Comparison of ENCODE assay signal across 22 cellular contexts in the genomic region with DNA sequence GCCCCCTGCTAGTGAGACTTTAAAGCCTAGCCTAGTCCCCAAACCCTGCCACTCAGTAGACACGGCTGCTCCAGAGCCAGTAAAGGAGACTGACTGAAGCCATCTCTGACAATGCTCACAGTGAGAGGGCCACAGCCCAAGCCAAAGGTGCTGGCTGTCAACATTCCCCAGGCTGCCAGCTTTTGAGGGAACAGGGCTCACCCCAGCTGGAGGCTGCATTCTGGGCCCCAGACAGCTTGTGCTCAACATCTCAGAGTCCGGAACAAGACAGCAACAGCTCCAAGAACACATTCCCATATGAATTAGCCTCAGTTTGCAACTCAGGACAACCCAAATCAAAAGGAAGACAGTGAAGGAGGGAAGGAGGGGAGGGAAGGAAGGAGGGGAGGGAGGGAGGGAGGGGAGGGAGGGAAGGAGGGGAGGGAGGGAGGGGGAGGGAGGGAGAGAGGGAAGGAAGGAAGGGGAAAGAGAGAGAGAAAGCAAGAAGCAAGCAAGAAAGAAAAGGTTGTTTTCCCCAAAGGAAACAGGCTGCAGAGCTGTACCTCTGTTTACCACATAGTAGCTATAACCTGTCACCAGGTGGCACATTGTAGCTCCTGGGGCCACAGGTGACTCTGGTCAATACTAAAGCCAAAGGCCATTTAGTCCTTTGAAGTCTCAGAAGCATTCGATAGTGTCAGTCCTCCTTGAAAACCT. TPM values are rescaled to one million over a fixed set of nuclear protein-coding genes. Genes with fewer than 3 reads are reported as not detected.
DNase-seq lines count a peak whose midpoint lies in the region; ATAC-seq, FAIRE-seq and TF ChIP-seq lines count a peak whose summit lies in the region.
"Had no signal": no experiment of that assay in that cellular context is flagged by ENCODE, and none has a peak within 500 bp of the region (broad histone marks: within the 10 kb centered on the region; RNA-seq: fewer than 3 reads in every experiment).

No MANE protein-coding gene starts in this region.

- H3K4me1 ChIP-seq in K562 (replicated peaks in 1 of 2; ENCODE audit: control insufficient read depth in 2 of 2, insufficient read depth in 2 of 2, low read length in 2 of 2): peaks cover 11 to 15% of the 10 kb centered on the region in 2 experiments; a peak in 4 of 5 replicates
- peaks cover 6 to 9% (median 8%) of the 10 kb centered on the region in 3 donors for H3K4me1 ChIP-seq in pancreas

- TF ChIP-seq POLR2A in K562 (conservative IDR thresholded peaks at IDR 0.05): no peak

- no TSS peak for BruUV-seq in K562 (replicated peaks; lab: Mats Ljungman, UMichigan)

- H3K9me3 ChIP-seq in K562 (replicated peaks; ENCODE audit: control insufficient read depth, insufficient read depth, low read depth, low read length) (no peaks in the 10 kb centered on the region), pancreas (no peaks in the 10 kb centered on the region)
- H3K9me3 ChIP-seq: SK-N-SH had no signal

- peak in 1 of 2 experiments; percentile 19; a peak in 1 of 4 replicates for TF ChIP-seq RAD21 in K562 (CRISPR knock-in tag; conservative IDR thresholded peaks at IDR 0.05 in 1 of 2, IDR thresholded peaks at IDR 0.05 in 1 of 2)

- WGBS in K562 (ENCODE audit: insufficient coverage, low coverage, missing lambda C conversion rate): 78% methylated on average over 3 of the region's 3 CpGs
- 74 to 76% methylated on average over 3 of the region's 3 CpGs for WGBS in pancreas, 2 donors

- H2AFZ ChIP-seq in K562 (ENCODE audit: low read depth, low read length): no peak overlapping the region
- H2AFZ ChIP-seq: PC-9 had no signal

- in situ Hi-C loops in K562 (cut with MboI): loop anchor here (5.0 to 10.0 kb wide), 2 partner anchors 412 to 704 kb away; no protein-coding TSS in a partner anchor

- 0 out of 2 replicates have a peak, but pooled peaks cover 3% of the 10 kb centered on the region for H4K20me1 ChIP-seq in K562 (replicated peaks; ENCODE audit: control insufficient read depth, insufficient read depth, low read length)

- intact Hi-C loops in K562 (cut with micrococcal nuclease): no loop called here
- intact Hi-C loops in left ventricle myocardium superior (cut with micrococcal nuclease): loop anchor here (5.0 kb wide), 1 partner anchor 177 kb away; no protein-coding TSS in a partner anchor
- intact Hi-C loops in pancreas (cut with DNase I): loop anchor here in 2 of 3 donors (10.0 kb wide), 2 partner anchors 174 to 184 kb away; no protein-coding TSS in a partner anchor

- POLR2A ChIA-PET in K562 (lab: Yijun Ruan, JAX): interaction anchor here (0.6 to 1.5 kb wide), 5 partner anchors 10 to 426 kb away, joined by 3 to 5 read pairs (median 3); no protein-coding TSS in a partner anchor

- H3K9ac ChIP-seq in K562 (ENCODE audit: insufficient read depth in 1 of 2, low read depth in 2 of 2, low read length in 2 of 2): no peak overlapping the region; a peak in 1 of 4 replicates
- H3K9ac ChIP-seq: SK-N-SH had no signal

- TF ChIP-seq EP300 in K562 (IDR thresholded peaks at IDR 0.05; ENCODE audit: low read length): no peak

- H3K9me1 ChIP-seq in K562 (ENCODE audit: control insufficient read depth, insufficient read depth, low read length): peaks cover 9% of the 10 kb centered on the region

- H3K27ac ChIP-seq in K562 (ENCODE audit: extremely low read depth, low read depth, low read length) (no peak overlapping the region), pancreas (no peak overlapping the region)
- H3K27ac ChIP-seq: PC-9, WERI-Rb-1 had no signal

- peaks cover 4% of the 10 kb centered on the region; the same call in 2 of the 3 replicates for H3K36me3 ChIP-seq in K562 (ENCODE audit: control insufficient read depth, insufficient read depth, low read length)
- no peaks in the 10 kb centered on the region for H3K36me3 ChIP-seq in pancreas
- H3K36me3 ChIP-seq: WERI-Rb-1 had no signal

- DNase-seq in Ammon's horn (ENCODE audit: low spot score) (peak; percentile 65), K562 (ENCODE audit: extremely low read depth in 1 of 4, low spot score in 3 of 4) (no peak), left ventricle myocardium superior (peak; percentile 70), NCI-H2171 (lab: John Stamatoyannopoulos, UW) (no peak), pancreas (no peak), activated gamma-delta T cell treated with Interleukin-2 at 50 U/mL for 16 hours (no peak)
- DNase-seq: ACHN; activated CD4-positive, alpha-beta T cell treated with anti-CD3 and anti-CD28 coated beads, Interleukin-2, amount 50 U/mL, for 4 hours; activated CD8-positive, alpha-beta memory T cell treated with anti-CD3 and anti-CD28 coated beads, Interleukin-2, amount 50 U/mL, for 48 hours; activated effector memory CD4-positive, alpha-beta T cell treated with anti-CD3 and anti-CD28 coated beads, Interleukin-2, amount 50 U/mL, for 16 hours; hippocampal formation; islet precursor cell; mammary epithelial cell; NCI-H187; NCI-H2227 treated with DMSO at 0.1 percent for 48 hours; NCI-H748 treated with DMSO at 0.1 percent for 48 hours; PC-9; SK-N-SH; stimulated activated naive B cell treated with anti-CD40 and anti-IgM and Interleukin-4, amounts not matched to agents 10 μg/mL and 1 μg/mL and 100 μg/mL, for 72 hours; WERI-Rb-1 had no signal

- no peaks in the 10 kb centered on the region for H3K79me2 ChIP-seq in K562 (ENCODE audit: control insufficient read depth, insufficient read depth, low read length)

- no peak for ATAC-seq in K562
- ATAC-seq in left ventricle myocardium superior: peak; percentile 69
- ATAC-seq in pancreas: no peak
- ATAC-seq: HCT116; stimulated activated naive B cell treated with anti-CD40 and anti-IgM and Interleukin-4, amounts not matched to agents 10 μg/mL and 1 μg/mL and 100 μg/mL, for 72 hours had no signal

- peak in 1 of 3 experiments; percentile 2; a peak in 1 of 6 replicates for TF ChIP-seq CTCF in K562 (IDR thresholded peaks at IDR 0.05 in 2 of 3, conservative IDR thresholded peaks at IDR 0.05 in 1 of 3; ENCODE audit: insufficient read depth in 2 of 3, low read depth in 1 of 3, low read length in 3 of 3)
- no peak for TF ChIP-seq CTCF in pancreas (IDR thresholded peaks at IDR 0.05)

- CTCF ChIA-PET in K562 (lab: Yijun Ruan, JAX; ENCODE audit: low intra/inter-chr PET ratio): no interaction called here

- no peak overlapping the region for H3K4me2 ChIP-seq in K562 (ENCODE audit: insufficient read depth, low read length)
- H3K4me2 ChIP-seq: PC-9, SK-N-SH had no signal

- H3K27me3 ChIP-seq in K562 (ENCODE audit: control insufficient read depth in 2 of 2, insufficient read depth in 2 of 2, low read length in 2 of 2): no peaks in the 10 kb centered on the region
- no peaks in the 10 kb centered on the region for H3K27me3 ChIP-seq in pancreas

- FAIRE-seq in K562 (lab: Jason Lieb, UNC) (peak; percentile 32), pancreas (lab: Jason Lieb, UNC) (no peak)
- FAIRE-seq: GM18507 had no signal

- H3K4me3 ChIP-seq in K562 (no peak overlapping the region), pancreas (no peak overlapping the region)
- H3K4me3 ChIP-seq: PC-9 had no signal

RNA-seq across cellular contexts. Expression of gene ARTN, which starts 5.4 kb away (rescaled TPM):
- 0.74 TPM in 1 of 2 replicates, not detected in the other for total RNA-seq in K562 (2011; cell fraction: chromatin; rRNA removed; ENCODE audit: low replicate concordance)
- total RNA-seq in K562 (2011; cell fraction: nucleolus; rRNA removed): 0.92 and 1.0 TPM in 2 replicates
- total RNA-seq in K562 (2011; cell fraction: nucleoplasm; rRNA removed): 0.44 and 0.61 TPM in 2 replicates
- total RNA-seq in K562 (2014; rRNA removed): not detected in 2 replicates
- total RNA-seq in K562 (2014; rRNA removed; fragmentation: Illumina TruSeq; extraction: Trizol): not detected in 2 replicates
- not detected in 2 replicates for total RNA-seq in K562 (2015; rRNA removed; fragmentation: Illumina TruSeq; extraction: Trizol)
- total RNA-seq in K562 (2021): 0.38 TPM in 1 of 2 replicates, not detected in the other
- polyA plus RNA-seq in K562 (2011; rRNA removed): 0.06 and 0.07 TPM in 2 replicates
- polyA plus RNA-seq in K562 (2011; cell fraction: cytosol; rRNA removed): not detected in 2 replicates
- polyA plus RNA-seq in K562 (2011; cell fraction: nucleus; rRNA removed): 0.46 and 0.50 TPM in 2 replicates
- polyA plus RNA-seq in K562 (2012): 0.22 and 0.55 TPM in 2 replicates
- polyA plus RNA-seq in K562 (2014; fragmentation: Illumina TruSeq; extraction: Trizol): not detected in 2 replicates
- not detected for polyA plus RNA-seq in K562 (2014; fragmentation: Nextera tagmentation; extraction: Ambion mirVana)
- not detected in 2 replicates for polyA plus RNA-seq in K562 (2014; rRNA removed)
- polyA minus RNA-seq in K562 (2011; rRNA and poly(A)+ RNA removed): not detected in 2 replicates
- polyA minus RNA-seq in K562 (2011; cell fraction: cytosol; rRNA and poly(A)+ RNA removed): not detected in 2 replicates
- 0.11 and 0.27 TPM in 2 replicates for polyA minus RNA-seq in K562 (2011; cell fraction: nucleus; rRNA and poly(A)+ RNA removed)
- not detected for total RNA-seq in left ventricle myocardium superior
- total RNA-seq in pancreas: 1 to 10 TPM in 4 of 6 donors, under 1 TPM in 2; 0.87 to 1.9 (median 1.1) TPM
- 1 to 10 TPM; 2.6 to 3.2 TPM for polyA plus RNA-seq in pancreas

RNA-seq across cellular contexts. Expression of gene IPO13, which starts 7.7 kb away (rescaled TPM):
- 24.0 and 67.1 TPM in 2 replicates for total RNA-seq in K562 (2011; cell fraction: chromatin; rRNA removed; ENCODE audit: low replicate concordance)
- total RNA-seq in K562 (2011; cell fraction: nucleolus; rRNA removed): 41.3 and 46.4 TPM in 2 replicates
- 28.3 and 29.6 TPM in 2 replicates for total RNA-seq in K562 (2011; cell fraction: nucleoplasm; rRNA removed)
- total RNA-seq in K562 (2014; rRNA removed): 17.5 and 27.9 TPM in 2 replicates
- 7.8 and 10.0 TPM in 2 replicates for total RNA-seq in K562 (2014; rRNA removed; fragmentation: Illumina TruSeq; extraction: Trizol)
- total RNA-seq in K562 (2015; rRNA removed; fragmentation: Illumina TruSeq; extraction: Trizol): 16.1 and 16.2 TPM in 2 replicates
- total RNA-seq in K562 (2021): 28.4 and 30.8 TPM in 2 replicates
- 13.9 and 19.1 TPM in 2 replicates for polyA plus RNA-seq in K562 (2011; rRNA removed)
- 27.1 and 36.4 TPM in 2 replicates for polyA plus RNA-seq in K562 (2011; cell fraction: cytosol; rRNA removed)
- polyA plus RNA-seq in K562 (2011; cell fraction: nucleus; rRNA removed): 59.2 and 89.3 TPM in 2 replicates
- polyA plus RNA-seq in K562 (2012): 27.4 and 30.4 TPM in 2 replicates
- polyA plus RNA-seq in K562 (2014; fragmentation: Illumina TruSeq; extraction: Trizol): 24.7 and 27.1 TPM in 2 replicates
- 1 to 10 TPM; 7.0 to 9.8 TPM for polyA plus RNA-seq in K562 (2014; fragmentation: Nextera tagmentation; extraction: Ambion mirVana)
- polyA plus RNA-seq in K562 (2014; rRNA removed): 18.6 and 22.0 TPM in 2 replicates
- polyA minus RNA-seq in K562 (2011; rRNA and poly(A)+ RNA removed): 18.8 and 24.2 TPM in 2 replicates
- polyA minus RNA-seq in K562 (2011; cell fraction: cytosol; rRNA and poly(A)+ RNA removed): 16.5 and 21.7 TPM in 2 replicates
- polyA minus RNA-seq in K562 (2011; cell fraction: nucleus; rRNA and poly(A)+ RNA removed): 18.4 and 22.3 TPM in 2 replicates
- total RNA-seq in left ventricle myocardium superior: 60.0 TPM
- total RNA-seq in pancreas: 10 to 100 TPM in 2 of 6 donors, 1 to 10 TPM in 4; 6.7 to 15.6 (median 8.5) TPM
- polyA plus RNA-seq in pancreas: 10 to 100 TPM; 22.2 to 24.3 TPM

RNA-seq across cellular contexts. Expression of gene DPH2, which starts 30.8 kb away (rescaled TPM):
- 110 and 268 TPM in 2 replicates for total RNA-seq in K562 (2011; cell fraction: chromatin; rRNA removed; ENCODE audit: low replicate concordance)
- total RNA-seq in K562 (2011; cell fraction: nucleolus; rRNA removed): 191 and 199 TPM in 2 replicates
- 123 and 150 TPM in 2 replicates for total RNA-seq in K562 (2011; cell fraction: nucleoplasm; rRNA removed)
- total RNA-seq in K562 (2014; rRNA removed) (87.5 and 122 TPM in 2 replicates), K562 (2014; rRNA removed; fragmentation: Illumina TruSeq; extraction: Trizol) (31.9 and 39.4 TPM in 2 replicates), K562 (2015; rRNA removed; fragmentation: Illumina TruSeq; extraction: Trizol) (66.8 and 68.1 TPM in 2 replicates), K562 (2021) (94.1 and 97.3 TPM in 2 replicates), left ventricle myocardium superior (13.3 TPM), pancreas (10 to 100 TPM; 10.8 to 19.4 (median 12.8) TPM)
- polyA plus RNA-seq in K562 (2011; rRNA removed) (63.1 and 71.2 TPM in 2 replicates), K562 (2014; fragmentation: Illumina TruSeq; extraction: Trizol) (81.1 and 106 TPM in 2 replicates), K562 (2014; fragmentation: Nextera tagmentation; extraction: Ambion mirVana) (10 to 100 TPM; 17.9 to 27.0 TPM), K562 (2014; rRNA removed) (93.2 and 110 TPM in 2 replicates), pancreas (10 to 100 TPM; 20.0 to 22.0 TPM)
- polyA plus RNA-seq in K562 (2011; cell fraction: cytosol; rRNA removed): 117 and 149 TPM in 2 replicates
- 379 and 380 TPM in 2 replicates for polyA plus RNA-seq in K562 (2011; cell fraction: nucleus; rRNA removed)
- 39.2 and 65.5 TPM in 2 replicates for polyA plus RNA-seq in K562 (2012)
- polyA minus RNA-seq in K562 (2011; rRNA and poly(A)+ RNA removed): 50.3 and 52.5 TPM in 2 replicates
- 35.5 and 48.5 TPM in 2 replicates for polyA minus RNA-seq in K562 (2011; cell fraction: cytosol; rRNA and poly(A)+ RNA removed)
- 96.7 and 113 TPM in 2 replicates for polyA minus RNA-seq in K562 (2011; cell fraction: nucleus; rRNA and poly(A)+ RNA removed)

RNA-seq across cellular contexts. Expression of gene ATP6V0B, which starts 35.7 kb away (rescaled TPM):
- total RNA-seq in K562 (2011; cell fraction: chromatin; rRNA removed; ENCODE audit: low replicate concordance): 240 and 478 TPM in 2 replicates
- total RNA-seq in K562 (2011; cell fraction: nucleolus; rRNA removed): 771 and 1,062 TPM in 2 replicates
- total RNA-seq in K562 (2011; cell fraction: nucleoplasm; rRNA removed): 571 and 616 TPM in 2 replicates
- total RNA-seq in K562 (2014; rRNA removed): 296 and 328 TPM in 2 replicates
- 143 and 167 TPM in 2 replicates for total RNA-seq in K562 (2014; rRNA removed; fragmentation: Illumina TruSeq; extraction: Trizol)
- 196 and 203 TPM in 2 replicates for total RNA-seq in K562 (2015; rRNA removed; fragmentation: Illumina TruSeq; extraction: Trizol)
- 279 and 286 TPM in 2 replicates for total RNA-seq in K562 (2021)
- polyA plus RNA-seq in K562 (2011; rRNA removed): 220 and 288 TPM in 2 replicates
- polyA plus RNA-seq in K562 (2011; cell fraction: cytosol; rRNA removed): 552 and 632 TPM in 2 replicates
- polyA plus RNA-seq in K562 (2011; cell fraction: nucleus; rRNA removed): 601 and 849 TPM in 2 replicates
- 179 and 264 TPM in 2 replicates for polyA plus RNA-seq in K562 (2012)
- 186 and 195 TPM in 2 replicates for polyA plus RNA-seq in K562 (2014; fragmentation: Illumina TruSeq; extraction: Trizol)
- polyA plus RNA-seq in K562 (2014; fragmentation: Nextera tagmentation; extraction: Ambion mirVana): 100 to 1,000 TPM; 137 to 276 TPM
- polyA plus RNA-seq in K562 (2014; rRNA removed): 282 and 348 TPM in 2 replicates
- 127 and 130 TPM in 2 replicates for polyA minus RNA-seq in K562 (2011; rRNA and poly(A)+ RNA removed)
- 83.6 and 86.7 TPM in 2 replicates for polyA minus RNA-seq in K562 (2011; cell fraction: cytosol; rRNA and poly(A)+ RNA removed)
- 102 and 149 TPM in 2 replicates for polyA minus RNA-seq in K562 (2011; cell fraction: nucleus; rRNA and poly(A)+ RNA removed)
- 89.6 TPM for total RNA-seq in left ventricle myocardium superior
- total RNA-seq in pancreas: 100 to 1,000 TPM in 1 of 6 donors, 10 to 100 TPM in 5; 59.8 to 108 (median 82.2) TPM
- 100 to 1,000 TPM; 135 to 208 TPM for polyA plus RNA-seq in pancreas

RNA-seq across cellular contexts. Expression of gene B4GALT2, which starts 40.0 kb away (rescaled TPM):
- 27.8 and 57.7 TPM in 2 replicates for total RNA-seq in K562 (2011; cell fraction: chromatin; rRNA removed; ENCODE audit: low replicate concordance)
- total RNA-seq in K562 (2011; cell fraction: nucleolus; rRNA removed): 51.2 and 57.7 TPM in 2 replicates
- total RNA-seq in K562 (2011; cell fraction: nucleoplasm; rRNA removed): 45.8 and 54.2 TPM in 2 replicates
- total RNA-seq in K562 (2014; rRNA removed) (86.8 and 116 TPM in 2 replicates), K562 (2014; rRNA removed; fragmentation: Illumina TruSeq; extraction: Trizol) (23.4 and 31.0 TPM in 2 replicates), K562 (2015; rRNA removed; fragmentation: Illumina TruSeq; extraction: Trizol) (43.8 and 45.9 TPM in 2 replicates), K562 (2021) (76.2 and 78.0 TPM in 2 replicates), left ventricle myocardium superior (35.6 TPM), pancreas (10 to 100 TPM; 16.7 to 29.9 (median 25.9) TPM)
- polyA plus RNA-seq in K562 (2011; rRNA removed) (39.0 and 43.9 TPM in 2 replicates), K562 (2014; fragmentation: Illumina TruSeq; extraction: Trizol) (63.7 and 69.7 TPM in 2 replicates), K562 (2014; fragmentation: Nextera tagmentation; extraction: Ambion mirVana) (1 to 10 TPM; 1.3 to 2.8 TPM), K562 (2014; rRNA removed) (71.9 and 85.4 TPM in 2 replicates), pancreas (10 to 100 TPM; 28.2 to 36.7 TPM)
- polyA plus RNA-seq in K562 (2011; cell fraction: cytosol; rRNA removed): 78.6 and 206 TPM in 2 replicates
- 55.1 and 117 TPM in 2 replicates for polyA plus RNA-seq in K562 (2011; cell fraction: nucleus; rRNA removed)
- polyA plus RNA-seq in K562 (2012): 44.8 and 50.7 TPM in 2 replicates
- 21.4 and 27.7 TPM in 2 replicates for polyA minus RNA-seq in K562 (2011; rRNA and poly(A)+ RNA removed)
- polyA minus RNA-seq in K562 (2011; cell fraction: cytosol; rRNA and poly(A)+ RNA removed): 40.9 and 42.3 TPM in 2 replicates
- polyA minus RNA-seq in K562 (2011; cell fraction: nucleus; rRNA and poly(A)+ RNA removed): 26.7 and 28.3 TPM in 2 replicates

Comparison
In these comparisons a context has a peak if more than half of its experiments do, and no peak if none do; other contexts are left out.
1. DNase-seq: peak in Ammon's horn (single experiment) and left ventricle myocardium superior (single experiment); none in K562 (0 of 4), NCI-H2171 (single experiment), pancreas (0 of 6) and activated gamma-delta T cell treated with Interleukin-2 at 50 U/mL for 16 hours (single experiment).